ENCODE assay signal across 8 cellular contexts in genomic region chr1:230167419-230167852, GRCh38.
DNase-seq lines count a peak whose midpoint lies in the region; ATAC-seq, FAIRE-seq and TF ChIP-seq lines count a peak whose summit lies in the region.

No MANE protein-coding gene starts in this region.

- peak; percentile 75 for TF ChIP-seq CTCF in D721Med (IDR thresholded peaks at IDR 0.05; ENCODE audit: insufficient read depth, missing control alignments)
- TF ChIP-seq CTCF in HEK293 (tag by site-specific recombination; IDR thresholded peaks at IDR 0.05) = peak; percentile 80
- TF ChIP-seq CTCF in right atrium auricular region (IDR thresholded peaks at IDR 0.05) = peak; percentile 33 to 68

- FAIRE-seq in D721Med (lab: Jason Lieb, UNC) = peak; percentile 92

- H3K9me3 ChIP-seq in HEK293 (ENCODE audit: control insufficient read depth, insufficient read depth, low read depth, low read length) (no peaks in the 10 kb centered on the region), right atrium auricular region (no peaks in the 10 kb centered on the region)

- no peaks in the 10 kb centered on the region for H3K36me3 ChIP-seq in HEK293 (ENCODE audit: control insufficient read depth in 2 of 2, insufficient read depth in 1 of 2, low read length in 2 of 2)
- H3K36me3 ChIP-seq in right atrium auricular region = no peaks in the 10 kb centered on the region

- ATAC-seq in GM21529 (IDR thresholded peaks at IDR 0.05; ENCODE audit: unreplicated experiment) = no peak

- DNase-seq in D721Med (ENCODE audit: insufficient read length, low spot score) = peak; percentile 90
- DNase-seq in OCI-M1 (lab: John Stamatoyannopoulos, UW) = peak; percentile 83
- peak; percentile 4 for DNase-seq in activated gamma-delta T cell treated with anti-CD3 and anti-CD28 coated beads, Interleukin-2, amount 50 U/mL, for 16 hours (ENCODE audit: low read depth)
- DNase-seq in right atrium auricular region (ENCODE audit: low spot score) = peak; percentile 56
- DNase-seq in stimulated activated CD4-positive, alpha-beta T cell treated with anti-CD3 and anti-CD28 coated beads, Interleukin-2, amount 100 ng/mL, for 24 hours = peak; percentile 28 to 43
- DNase-seq in amygdala (lab: John Stamatoyannopoulos, UW) = no peak

- H3K27ac ChIP-seq in HEK293 (ENCODE audit: extremely low read depth, low read depth, low read length) = no peak overlapping the region
- no peak overlapping the region for H3K27ac ChIP-seq in right atrium auricular region

- no peak overlapping the region for H3K4me3 ChIP-seq in HEK293 (ENCODE audit: low read depth, low read length)
- H3K4me3 ChIP-seq in right atrium auricular region = no peak overlapping the region

- CTCF ChIA-PET in HEK293 (lab: Yijun Ruan, JAX) = interaction anchor here (0.6 to 1.5 kb wide), 24 partner anchors 10 to 1434 kb away, joined by 3 to 6 read pairs (median 3); no protein-coding TSS in a partner anchor

- H3K4me1 ChIP-seq in HEK293 (ENCODE audit: control insufficient read depth, insufficient read depth, low read length) (no peaks in the 10 kb centered on the region), right atrium auricular region (peaks cover 0 to 22% of the 10 kb centered on the region in 2 donors)

- POLR2A ChIA-PET in HEK293 (lab: Yijun Ruan, JAX) = no interaction called here

- no peaks in the 10 kb centered on the region for H3K27me3 ChIP-seq in right atrium auricular region

TF ChIP-seq in HEK293, 187 proteins besides CTCF, POLR2A, EP300 and RAD21 (continues in another document):
- TF ChIP-seq ZBTB6 (tag by site-specific recombination; IDR thresholded peaks at IDR 0.05) (peak; percentile 23; the same call in 1 of the 2 replicates), ZFP37 (tag by site-specific recombination; IDR thresholded peaks at IDR 0.05) (0 out of 2 replicates have a peak, but pooled peaks have one; percentile 39), REPIN1 (tag by site-specific recombination; IDR thresholded peaks at IDR 0.05; ENCODE audit: low read depth) (peak; percentile 94), TRIM28 (IDR thresholded peaks at IDR 0.05; ENCODE audit: borderline replicate concordance, low read length) (peak; percentile 93; the same call in 1 of the 2 replicates), ZNF2 (tag by site-specific recombination; IDR thresholded peaks at IDR 0.05) (peak; percentile 81; the same call in 1 of the 2 replicates), YY2 (tag by site-specific recombination; IDR thresholded peaks at IDR 0.05) (no peak), ZNF133 (tag by site-specific recombination; IDR thresholded peaks at IDR 0.05) (peak; percentile 100), ZSCAN30 (tag by site-specific recombination; IDR thresholded peaks at IDR 0.05) (0 out of 2 replicates have a peak, but pooled peaks have one; percentile 56), ZNF785 (tag by site-specific recombination; IDR thresholded peaks at IDR 0.05) (peak; percentile 68; the same call in 1 of the 2 replicates), ZNF580 (tag by site-specific recombination; IDR thresholded peaks at IDR 0.05) (peak; percentile 86), MZF1 (tag by site-specific recombination; IDR thresholded peaks at IDR 0.05; ENCODE audit: borderline replicate concordance) (0 out of 2 replicates have a peak, but pooled peaks have one; percentile 19), ZNF596 (tag by site-specific recombination; IDR thresholded peaks at IDR 0.05) (no peak), ZNF76 (tag by site-specific recombination; IDR thresholded peaks at IDR 0.05; ENCODE audit: borderline replicate concordance, low read depth) (peak; percentile 50; the same call in 1 of the 2 replicates), PRDM2 (tag by site-specific recombination; IDR thresholded peaks at IDR 0.05; ENCODE audit: borderline replicate concordance) (no peak), ZNF280D (tag by site-specific recombination; IDR thresholded peaks at IDR 0.05) (0 out of 2 replicates have a peak, but pooled peaks have one; percentile 82), ZNF423 (tag by site-specific recombination; IDR thresholded peaks at IDR 0.05) (0 out of 2 replicates have a peak, but pooled peaks have one; percentile 25), ZNF138 (tag by site-specific recombination; IDR thresholded peaks at IDR 0.05; ENCODE audit: borderline replicate concordance) (no peak), SP7 (tag by site-specific recombination; IDR thresholded peaks at IDR 0.05) (0 out of 2 replicates have a peak, but pooled peaks have one; percentile 37)

Comparison
In these comparisons a context has a peak if more than half of its experiments do, and no peak if none do; other contexts are left out.
1. DNase-seq: peak in D721Med (single experiment), OCI-M1 (single experiment), activated gamma-delta T cell treated with anti-CD3 and anti-CD28 coated beads, Interleukin-2, amount 50 U/mL, for 16 hours (single experiment), right atrium auricular region (single experiment) and stimulated activated CD4-positive, alpha-beta T cell treated with anti-CD3 and anti-CD28 coated beads, Interleukin-2, amount 100 ng/mL, for 24 hours (2 of 2); none in amygdala (0 of 56).
2. Peak in every context shown above with its lines, with median percentiles within 50 percentile points of each other: CTCF ChIP-seq.